In the genomic region with DNA sequence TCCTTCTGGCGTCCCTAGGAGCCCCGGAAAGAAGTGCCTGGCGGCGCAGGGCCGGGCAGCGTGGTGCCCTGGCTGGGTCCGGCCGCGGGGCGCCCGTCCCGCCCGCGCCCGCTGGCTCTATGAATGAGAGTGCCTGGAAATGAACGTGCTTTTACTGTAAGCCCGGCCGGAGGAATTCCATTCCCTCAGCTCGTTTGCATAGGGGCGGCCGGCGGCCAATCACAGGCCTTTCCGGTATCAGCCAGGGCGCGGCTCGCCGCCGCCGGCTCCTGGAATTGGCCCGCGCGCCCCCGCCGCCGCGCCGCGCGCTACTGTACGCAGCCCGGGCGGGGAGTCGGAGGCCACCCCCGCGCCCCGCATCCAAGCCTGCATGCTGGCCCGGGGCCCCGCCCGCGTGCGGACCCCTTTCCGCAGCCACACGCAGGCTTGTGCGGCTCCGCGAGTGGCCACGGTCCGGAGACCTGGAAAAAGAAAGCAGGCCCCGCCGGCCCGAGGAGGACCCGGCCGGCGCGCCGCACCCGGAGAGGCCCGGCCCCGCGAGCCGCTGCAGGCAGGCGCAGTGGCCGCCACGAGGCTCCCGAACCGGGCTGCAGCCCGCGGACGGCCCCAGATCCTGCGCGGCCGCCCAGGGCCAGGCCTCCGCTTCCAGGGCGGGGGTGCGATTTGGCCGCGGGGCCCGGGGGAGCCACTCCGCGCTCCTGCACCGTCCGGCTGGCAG, we compare ENCODE assay signal across 8 cellular contexts.
DNase-seq lines count a peak whose midpoint lies in the region; ATAC-seq and TF ChIP-seq lines count a peak whose summit lies in the region.

No MANE protein-coding gene starts in this region.

- H3K4me3 ChIP-seq in KMS-11 (IDR thresholded peaks at IDR 0.05; ENCODE audit: insufficient read depth, low read depth, low read length) (no peak overlapping the region), Peyer's patch (peak overlapping the region; percentile 58 to 93 (median 86))

- peak overlapping the region; percentile 74 for H3K4me2 ChIP-seq in KMS-11

- peak overlapping the region; percentile 83 for H2AFZ ChIP-seq in KMS-11 (ENCODE audit: low read depth)

- no peaks in the 10 kb centered on the region for H4K20me1 ChIP-seq in KMS-11 (ENCODE audit: insufficient read depth)

- peaks cover 3% of the 10 kb centered on the region; the same call in 1 of the 2 replicates for H3K79me2 ChIP-seq in KMS-11 (ENCODE audit: insufficient read depth, low read depth)

- DNase-seq in DMS53 treated with DMSO at 0.1 percent for 48 hours (lab: John Stamatoyannopoulos, UW; ENCODE audit: unreplicated experiment) (peak; percentile 82), Peyer's patch (peak; percentile 78 to 96 (median 94)), fibroblast of peridontal ligament (ENCODE audit: extremely low read depth) (peak; percentile 94)
- DNase-seq in activated T-helper 1 cell treated with anti-CD3 and anti-CD28 coated beads, Interleukin-12 subunit alpha, Interleukin-12 subunit beta, Interleukin-2, Interleukin-4 antibody, amounts not matched to agents 30 ng/mL and 10 ng/mL and 1 ng/mL, durations not matched to agents 14 hours and 24 hours and 36 hours (ENCODE audit: low spot score) = peak; percentile 80
- peak; percentile 96 for DNase-seq in natural killer cell treated with Interleukin-12 subunit alpha and Interleukin-12 subunit beta and Interleukin-15 and Interleukin-18, amount 100 ng/mL, for 72 hours (ENCODE audit: low spot score)
- peak; percentile 51 to 73 (median 60) for DNase-seq in stimulated activated naive CD4-positive, alpha-beta T cell (lab: John Stamatoyannopoulos, UW)

- H3K4me1 Mint-ChIP-seq in activated T-helper 1 cell treated with anti-CD3 and anti-CD28 coated beads, Interleukin-12 subunit alpha, Interleukin-12 subunit beta, Interleukin-2, Interleukin-4 antibody, amounts not matched to agents 30 ng/mL and 10 ng/mL and 1 ng/mL, durations not matched to agents 14 hours and 24 hours and 36 hours (ENCODE audit: low read depth) = peaks cover 54% of the 10 kb centered on the region
- peaks cover 25 to 37% of the 10 kb centered on the region in 2 donors for H3K4me1 Mint-ChIP-seq in natural killer cell treated with Interleukin-12 subunit alpha and Interleukin-12 subunit beta and Interleukin-15 and Interleukin-18, amount 100 ng/mL, for 72 hours (ENCODE audit: low read depth in 2 of 2)

- TF ChIP-seq CTCF in KMS-11 (conservative IDR thresholded peaks at IDR 0.05; ENCODE audit: low read depth, low read length) (no peak; the same call in 1 of the 2 replicates), Peyer's patch (IDR thresholded peaks at IDR 0.05) (peak in 2 of 6 experiments; percentile 3 to 36)

- H3K27ac ChIP-seq in KMS-11 (peak overlapping the region; percentile 93), Peyer's patch (peak overlapping the region; percentile 88 to 93 (median 90))

- peak overlapping the region; percentile 98 for H3K9ac ChIP-seq in KMS-11

- H3K9me3 ChIP-seq in Peyer's patch = no peaks in the 10 kb centered on the region

- H3K27me3 Mint-ChIP-seq in activated T-helper 1 cell treated with anti-CD3 and anti-CD28 coated beads, Interleukin-12 subunit alpha, Interleukin-12 subunit beta, Interleukin-2, Interleukin-4 antibody, amounts not matched to agents 30 ng/mL and 10 ng/mL and 1 ng/mL, durations not matched to agents 14 hours and 24 hours and 36 hours (ENCODE audit: insufficient read depth) = peaks cover 3% of the 10 kb centered on the region
- H3K27me3 Mint-ChIP-seq in natural killer cell treated with Interleukin-12 subunit alpha and Interleukin-12 subunit beta and Interleukin-15 and Interleukin-18, amount 100 ng/mL, for 72 hours = no peaks in the 10 kb centered on the region

- ATAC-seq in GM21786 (IDR thresholded peaks at IDR 0.05; ENCODE audit: unreplicated experiment) = peak; percentile 43
- ATAC-seq in natural killer cell treated with Interleukin-12 subunit alpha and Interleukin-12 subunit beta and Interleukin-15 and Interleukin-18, amount 100 ng/mL, for 72 hours = peak; percentile 76 to 86

- TF ChIP-seq POLR2A in Peyer's patch (IDR thresholded peaks at IDR 0.05) = peak; percentile 98 to 99

- H3K27ac Mint-ChIP-seq in activated T-helper 1 cell treated with anti-CD3 and anti-CD28 coated beads, Interleukin-12 subunit alpha, Interleukin-12 subunit beta, Interleukin-2, Interleukin-4 antibody, amounts not matched to agents 30 ng/mL and 10 ng/mL and 1 ng/mL, durations not matched to agents 14 hours and 24 hours and 36 hours = peak overlapping the region; percentile 94
- H3K27ac Mint-ChIP-seq in natural killer cell treated with Interleukin-12 subunit alpha and Interleukin-12 subunit beta and Interleukin-15 and Interleukin-18, amount 100 ng/mL, for 72 hours = peak overlapping the region; percentile 99 to 100

- peaks cover 22% of the 10 kb centered on the region for H3K4me1 ChIP-seq in KMS-11 (ENCODE audit: low read depth, poor library complexity, severe bottlenecking)
- H3K4me1 ChIP-seq in Peyer's patch = peaks cover 0 to 18% (median 8%) of the 10 kb centered on the region in 4 donors

- H3K9me3 Mint-ChIP-seq in activated T-helper 1 cell treated with anti-CD3 and anti-CD28 coated beads, Interleukin-12 subunit alpha, Interleukin-12 subunit beta, Interleukin-2, Interleukin-4 antibody, amounts not matched to agents 30 ng/mL and 10 ng/mL and 1 ng/mL, durations not matched to agents 14 hours and 24 hours and 36 hours = no peaks in the 10 kb centered on the region
- H3K9me3 Mint-ChIP-seq in natural killer cell treated with Interleukin-12 subunit alpha and Interleukin-12 subunit beta and Interleukin-15 and Interleukin-18, amount 100 ng/mL, for 72 hours = no peaks in the 10 kb centered on the region

- H3K36me3 ChIP-seq in KMS-11 (ENCODE audit: insufficient read depth) = no peaks in the 10 kb centered on the region
- no peaks in the 10 kb centered on the region for H3K36me3 ChIP-seq in Peyer's patch

- peaks cover 20% of the 10 kb centered on the region for H3K36me3 Mint-ChIP-seq in activated T-helper 1 cell treated with anti-CD3 and anti-CD28 coated beads, Interleukin-12 subunit alpha, Interleukin-12 subunit beta, Interleukin-2, Interleukin-4 antibody, amounts not matched to agents 30 ng/mL and 10 ng/mL and 1 ng/mL, durations not matched to agents 14 hours and 24 hours and 36 hours (ENCODE audit: low read depth)
- H3K36me3 Mint-ChIP-seq in natural killer cell treated with Interleukin-12 subunit alpha and Interleukin-12 subunit beta and Interleukin-15 and Interleukin-18, amount 100 ng/mL, for 72 hours = no peaks in the 10 kb centered on the region

- intact Hi-C loops in activated T-helper 1 cell treated with anti-CD3 and anti-CD28 coated beads, Interleukin-12 subunit alpha, Interleukin-12 subunit beta, Interleukin-2, Interleukin-4 antibody, amounts not matched to agents 30 ng/mL and 10 ng/mL and 1 ng/mL, durations not matched to agents 14 hours and 24 hours and 36 hours (cut with micrococcal nuclease) = loop anchor here (1.0 to 5.0 kb wide), 19 partner anchors 43 to 1174 kb away; a partner anchor contains a TSS

- H3K4me3 Mint-ChIP-seq in activated T-helper 1 cell treated with anti-CD3 and anti-CD28 coated beads, Interleukin-12 subunit alpha, Interleukin-12 subunit beta, Interleukin-2, Interleukin-4 antibody, amounts not matched to agents 30 ng/mL and 10 ng/mL and 1 ng/mL, durations not matched to agents 14 hours and 24 hours and 36 hours = peak overlapping the region; percentile 93
- H3K4me3 Mint-ChIP-seq in natural killer cell treated with Interleukin-12 subunit alpha and Interleukin-12 subunit beta and Interleukin-15 and Interleukin-18, amount 100 ng/mL, for 72 hours = peak overlapping the region; percentile 98

- H3K27me3 ChIP-seq in KMS-11 (ENCODE audit: insufficient read depth, low read depth) (peaks cover 23% of the 10 kb centered on the region), Peyer's patch (peaks cover 0 to 10% of the 10 kb centered on the region in 2 donors)
